Comparison of ENCODE assay signal across 1 cellular context in the genomic region with DNA sequence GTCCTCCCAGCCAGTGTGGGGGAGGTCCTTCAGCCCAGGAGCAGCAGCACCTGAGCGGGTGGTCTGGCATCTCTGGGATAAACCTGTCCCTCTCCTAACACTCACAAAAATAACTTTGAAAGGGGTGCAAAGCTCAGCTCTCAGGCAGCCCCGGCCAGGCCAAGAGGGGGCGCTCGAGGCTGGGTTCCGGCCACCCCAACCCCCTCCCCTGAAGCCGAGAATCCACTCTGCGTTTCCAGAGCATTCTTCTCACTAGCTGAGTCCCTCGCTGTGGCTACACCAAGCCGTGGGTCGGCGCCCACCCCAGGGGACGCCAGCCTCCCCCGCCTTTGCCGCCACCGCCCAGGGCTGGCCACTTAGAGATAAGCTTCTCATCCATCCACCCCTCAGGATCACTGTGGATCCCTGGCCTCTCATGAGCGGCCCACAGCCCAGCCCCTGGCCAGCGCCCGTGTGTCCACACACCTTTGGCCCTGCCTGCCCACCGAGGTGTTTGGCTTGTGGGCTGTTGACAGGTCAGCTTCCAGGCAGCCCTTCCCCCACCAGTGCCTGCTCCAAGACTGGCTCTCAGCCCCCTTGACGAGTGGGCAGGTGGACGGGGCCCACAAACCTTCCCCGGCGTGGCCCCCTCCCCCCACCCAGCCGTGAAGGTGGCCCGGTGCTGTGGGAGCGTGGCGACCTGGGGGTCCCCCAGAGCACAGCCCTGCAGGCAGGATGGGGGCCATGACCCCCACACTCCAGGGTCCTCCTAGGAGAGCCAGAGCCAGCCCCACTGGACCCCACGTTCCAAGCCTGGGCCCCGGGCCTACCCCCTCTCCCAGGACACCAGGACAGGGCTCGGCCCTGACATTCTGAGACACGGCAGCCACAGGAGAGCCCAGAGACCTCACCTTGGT.
TF ChIP-seq lines count a peak whose summit lies in the region.

No MANE protein-coding gene starts in this region.

TF ChIP-seq in K562, 482 proteins besides CTCF, POLR2A, EP300 and RAD21 (continued from another document and continues in another):
- TF ChIP-seq, protein P1, sequence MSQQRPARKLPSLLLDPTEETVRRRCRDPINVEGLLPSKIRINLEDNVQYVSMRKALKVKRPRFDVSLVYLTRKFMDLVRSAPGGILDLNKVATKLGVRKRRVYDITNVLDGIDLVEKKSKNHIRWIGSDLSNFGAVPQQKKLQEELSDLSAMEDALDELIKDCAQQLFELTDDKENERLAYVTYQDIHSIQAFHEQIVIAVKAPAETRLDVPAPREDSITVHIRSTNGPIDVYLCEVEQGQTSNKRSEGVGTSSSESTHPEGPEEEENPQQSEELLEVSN (IDR thresholded peaks at IDR 0.05; ENCODE audit: borderline replicate concordance in 1 of 2, extremely low read depth in 1 of 2, insufficient read depth in 1 of 2, insufficient read length in 1 of 2, low read depth in 1 of 2, low read length in 1 of 2, poor library complexity in 1 of 2, severe bottlenecking in 1 of 2) = peak; percentile 25 to 39
- TF ChIP-seq ZNF436 (CRISPR knock-in tag; IDR thresholded peaks at IDR 0.05) (no peak), RBM14 (IDR thresholded peaks at IDR 0.05; ENCODE audit: borderline replicate concordance, insufficient read depth, low read depth, low read length) (no peak), ZNF143 (CRISPR knock-in tag; IDR thresholded peaks at IDR 0.05) (no peak), ZNF551 (CRISPR knock-in tag; IDR thresholded peaks at IDR 0.05) (no peak), ZKSCAN3 (CRISPR knock-in tag; IDR thresholded peaks at IDR 0.05) (no peak), ZNF75A (CRISPR knock-in tag; IDR thresholded peaks at IDR 0.05) (no peak), ZNF311 (CRISPR knock-in tag; IDR thresholded peaks at IDR 0.05) (no peak), FUS (optimal IDR thresholded peaks at IDR 0.05; ENCODE audit: low read depth, low read length) (no peak), ETV6 (IDR thresholded peaks at IDR 0.05; ENCODE audit: borderline replicate concordance in 1 of 2, low read depth in 2 of 2, low read length in 1 of 2) (0 out of 4 replicates have a peak, but pooled peaks of 1 of the 2 experiments have one; percentile 5), ETV6 (CRISPR knock-in tag; IDR thresholded peaks at IDR 0.05; ENCODE audit: borderline replicate concordance) (no peak), TRIM28 (IDR thresholded peaks at IDR 0.05) (no peak), MEF2A (IDR thresholded peaks at IDR 0.05; ENCODE audit: control insufficient read depth, low read depth, low read length) (peak; percentile 18; the same call in 1 of the 2 replicates), ZNF253 (CRISPR knock-in tag; conservative IDR thresholded peaks at IDR 0.05) (no peak), ZNF41 (CRISPR knock-in tag; conservative IDR thresholded peaks at IDR 0.05) (no peak), HIVEP1 (CRISPR knock-in tag; IDR thresholded peaks at IDR 0.05) (no peak), SIN3B (IDR thresholded peaks at IDR 0.05; ENCODE audit: low read depth) (0 out of 2 replicates have a peak, but pooled peaks have one; percentile 18), PML (IDR thresholded peaks at IDR 0.05; ENCODE audit: low read length) (peak; percentile 71), ZNF764 (CRISPR knock-in tag; IDR thresholded peaks at IDR 0.05; ENCODE audit: low read depth) (no peak), U2AF2 (optimal IDR thresholded peaks at IDR 0.05; ENCODE audit: low read depth, low read length) (no peak), GABPB2 (CRISPR knock-in tag; conservative IDR thresholded peaks at IDR 0.05) (no peak), TARDBP (IDR thresholded peaks at IDR 0.05) (peak; percentile 27; the same call in 1 of the 2 replicates), MYBL2 (IDR thresholded peaks at IDR 0.05; ENCODE audit: low read depth) (no peak), MYBL2 (CRISPR knock-in tag; IDR thresholded peaks at IDR 0.05; ENCODE audit: borderline replicate concordance) (no peak), RAD51 (IDR thresholded peaks at IDR 0.05; ENCODE audit: borderline replicate concordance, low read depth) (no peak), PRMT5 (CRISPR knock-in tag; IDR thresholded peaks at IDR 0.05) (no peak), RBM22 (IDR thresholded peaks at IDR 0.05; ENCODE audit: low read depth, low read length, poor library complexity, severe bottlenecking) (peak; percentile 15), ASH1L (IDR thresholded peaks at IDR 0.05; ENCODE audit: borderline replicate concordance, low read depth, partially characterized antibody) (no peak), NCOR1 (IDR thresholded peaks at IDR 0.05) (peak; percentile 80), DMBX1 (CRISPR knock-in tag; IDR thresholded peaks at IDR 0.05; ENCODE audit: borderline replicate concordance) (0 out of 2 replicates have a peak, but pooled peaks have one; percentile 30), ELF4 (CRISPR knock-in tag; IDR thresholded peaks at IDR 0.05) (0 out of 2 replicates have a peak, but pooled peaks have one; percentile 3), E2F3 (CRISPR knock-in tag; IDR thresholded peaks at IDR 0.05) (no peak), ZNF239 (CRISPR knock-in tag; IDR thresholded peaks at IDR 0.05) (no peak), ZNF217 (CRISPR knock-in tag; IDR thresholded peaks at IDR 0.05) (no peak), ESRRA (IDR thresholded peaks at IDR 0.05; ENCODE audit: borderline replicate concordance, low read depth) (peak; percentile 68), HOXB6 (CRISPR knock-in tag; IDR thresholded peaks at IDR 0.05; ENCODE audit: borderline replicate concordance) (no peak), XRCC3 (IDR thresholded peaks at IDR 0.05) (no peak), ZNF79 (CRISPR knock-in tag; IDR thresholded peaks at IDR 0.05; ENCODE audit: low read depth) (no peak), TBL1XR1 (IDR thresholded peaks at IDR 0.05; ENCODE audit: low read length in 2 of 2) (0 out of 4 replicates have a peak, but pooled peaks of 1 of the 2 experiments have one; percentile 23), NFIC (IDR thresholded peaks at IDR 0.05) (no peak; the same call in 1 of the 2 replicates), ZNF212 (CRISPR knock-in tag; IDR thresholded peaks at IDR 0.05) (no peak), KLF16 (IDR thresholded peaks at IDR 0.05) (peak; percentile 76), ZBTB7A (IDR thresholded peaks at IDR 0.05; ENCODE audit: borderline replicate concordance, control insufficient read depth, low read depth, low read length) (peak; percentile 98)
- TF ChIP-seq, protein P2, sequence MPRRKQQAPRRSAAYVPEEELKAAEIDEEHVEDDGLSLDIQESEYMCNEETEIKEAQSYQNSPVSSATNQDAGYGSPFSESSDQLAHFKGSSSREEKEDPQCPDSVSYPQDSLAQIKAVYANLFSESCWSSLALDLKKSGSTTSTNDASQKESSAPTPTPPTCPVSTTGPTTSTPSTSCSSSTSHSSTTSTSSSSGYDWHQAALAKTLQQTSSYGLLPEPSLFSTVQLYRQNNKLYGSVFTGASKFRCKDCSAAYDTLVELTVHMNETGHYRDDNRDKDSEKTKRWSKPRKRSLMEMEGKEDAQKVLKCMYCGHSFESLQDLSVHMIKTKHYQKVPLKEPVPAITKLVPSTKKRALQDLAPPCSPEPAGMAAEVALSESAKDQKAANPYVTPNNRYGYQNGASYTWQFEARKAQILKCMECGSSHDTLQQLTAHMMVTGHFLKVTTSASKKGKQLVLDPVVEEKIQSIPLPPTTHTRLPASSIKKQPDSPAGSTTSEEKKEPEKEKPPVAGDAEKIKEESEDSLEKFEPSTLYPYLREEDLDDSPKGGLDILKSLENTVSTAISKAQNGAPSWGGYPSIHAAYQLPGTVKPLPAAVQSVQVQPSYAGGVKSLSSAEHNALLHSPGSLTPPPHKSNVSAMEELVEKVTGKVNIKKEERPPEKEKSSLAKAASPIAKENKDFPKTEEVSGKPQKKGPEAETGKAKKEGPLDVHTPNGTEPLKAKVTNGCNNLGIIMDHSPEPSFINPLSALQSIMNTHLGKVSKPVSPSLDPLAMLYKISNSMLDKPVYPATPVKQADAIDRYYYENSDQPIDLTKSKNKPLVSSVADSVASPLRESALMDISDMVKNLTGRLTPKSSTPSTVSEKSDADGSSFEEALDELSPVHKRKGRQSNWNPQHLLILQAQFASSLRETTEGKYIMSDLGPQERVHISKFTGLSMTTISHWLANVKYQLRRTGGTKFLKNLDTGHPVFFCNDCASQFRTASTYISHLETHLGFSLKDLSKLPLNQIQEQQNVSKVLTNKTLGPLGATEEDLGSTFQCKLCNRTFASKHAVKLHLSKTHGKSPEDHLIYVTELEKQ (CRISPR knock-in tag; IDR thresholded peaks at IDR 0.05) = no peak
- TF ChIP-seq, protein P3, sequence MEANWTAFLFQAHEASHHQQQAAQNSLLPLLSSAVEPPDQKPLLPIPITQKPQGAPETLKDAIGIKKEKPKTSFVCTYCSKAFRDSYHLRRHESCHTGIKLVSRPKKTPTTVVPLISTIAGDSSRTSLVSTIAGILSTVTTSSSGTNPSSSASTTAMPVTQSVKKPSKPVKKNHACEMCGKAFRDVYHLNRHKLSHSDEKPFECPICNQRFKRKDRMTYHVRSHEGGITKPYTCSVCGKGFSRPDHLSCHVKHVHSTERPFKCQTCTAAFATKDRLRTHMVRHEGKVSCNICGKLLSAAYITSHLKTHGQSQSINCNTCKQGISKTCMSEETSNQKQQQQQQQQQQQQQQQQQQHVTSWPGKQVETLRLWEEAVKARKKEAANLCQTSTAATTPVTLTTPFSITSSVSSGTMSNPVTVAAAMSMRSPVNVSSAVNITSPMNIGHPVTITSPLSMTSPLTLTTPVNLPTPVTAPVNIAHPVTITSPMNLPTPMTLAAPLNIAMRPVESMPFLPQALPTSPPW (CRISPR knock-in tag; IDR thresholded peaks at IDR 0.05) = peak; percentile 91
- TF ChIP-seq, protein P4, sequence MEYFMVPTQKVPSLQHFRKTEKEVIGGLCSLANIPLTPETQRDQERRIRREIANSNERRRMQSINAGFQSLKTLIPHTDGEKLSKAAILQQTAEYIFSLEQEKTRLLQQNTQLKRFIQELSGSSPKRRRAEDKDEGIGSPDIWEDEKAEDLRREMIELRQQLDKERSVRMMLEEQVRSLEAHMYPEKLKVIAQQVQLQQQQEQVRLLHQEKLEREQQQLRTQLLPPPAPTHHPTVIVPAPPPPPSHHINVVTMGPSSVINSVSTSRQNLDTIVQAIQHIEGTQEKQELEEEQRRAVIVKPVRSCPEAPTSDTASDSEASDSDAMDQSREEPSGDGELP (CRISPR knock-in tag; IDR thresholded peaks at IDR 0.05; ENCODE audit: borderline replicate concordance) = peak; percentile 74; the same call in 1 of the 2 replicates
- TF ChIP-seq, protein P5, sequence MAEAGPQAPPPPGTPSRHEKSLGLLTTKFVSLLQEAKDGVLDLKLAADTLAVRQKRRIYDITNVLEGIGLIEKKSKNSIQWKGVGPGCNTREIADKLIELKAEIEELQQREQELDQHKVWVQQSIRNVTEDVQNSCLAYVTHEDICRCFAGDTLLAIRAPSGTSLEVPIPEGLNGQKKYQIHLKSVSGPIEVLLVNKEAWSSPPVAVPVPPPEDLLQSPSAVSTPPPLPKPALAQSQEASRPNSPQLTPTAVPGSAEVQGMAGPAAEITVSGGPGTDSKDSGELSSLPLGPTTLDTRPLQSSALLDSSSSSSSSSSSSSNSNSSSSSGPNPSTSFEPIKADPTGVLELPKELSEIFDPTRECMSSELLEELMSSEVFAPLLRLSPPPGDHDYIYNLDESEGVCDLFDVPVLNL (CRISPR knock-in tag; IDR thresholded peaks at IDR 0.05; ENCODE audit: low read depth) = 0 out of 2 replicates have a peak, but pooled peaks have one; percentile 37
- TF ChIP-seq, protein P6, sequence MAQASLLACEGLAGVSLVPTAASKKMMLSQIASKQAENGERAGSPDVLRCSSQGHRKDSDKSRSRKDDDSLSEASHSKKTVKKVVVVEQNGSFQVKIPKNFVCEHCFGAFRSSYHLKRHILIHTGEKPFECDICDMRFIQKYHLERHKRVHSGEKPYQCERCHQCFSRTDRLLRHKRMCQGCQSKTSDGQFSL (CRISPR knock-in tag; IDR thresholded peaks at IDR 0.05) = no peak
- TF ChIP-seq, protein P6 (tag; IDR thresholded peaks at IDR 0.05) = no peak
- TF ChIP-seq, protein P7, sequence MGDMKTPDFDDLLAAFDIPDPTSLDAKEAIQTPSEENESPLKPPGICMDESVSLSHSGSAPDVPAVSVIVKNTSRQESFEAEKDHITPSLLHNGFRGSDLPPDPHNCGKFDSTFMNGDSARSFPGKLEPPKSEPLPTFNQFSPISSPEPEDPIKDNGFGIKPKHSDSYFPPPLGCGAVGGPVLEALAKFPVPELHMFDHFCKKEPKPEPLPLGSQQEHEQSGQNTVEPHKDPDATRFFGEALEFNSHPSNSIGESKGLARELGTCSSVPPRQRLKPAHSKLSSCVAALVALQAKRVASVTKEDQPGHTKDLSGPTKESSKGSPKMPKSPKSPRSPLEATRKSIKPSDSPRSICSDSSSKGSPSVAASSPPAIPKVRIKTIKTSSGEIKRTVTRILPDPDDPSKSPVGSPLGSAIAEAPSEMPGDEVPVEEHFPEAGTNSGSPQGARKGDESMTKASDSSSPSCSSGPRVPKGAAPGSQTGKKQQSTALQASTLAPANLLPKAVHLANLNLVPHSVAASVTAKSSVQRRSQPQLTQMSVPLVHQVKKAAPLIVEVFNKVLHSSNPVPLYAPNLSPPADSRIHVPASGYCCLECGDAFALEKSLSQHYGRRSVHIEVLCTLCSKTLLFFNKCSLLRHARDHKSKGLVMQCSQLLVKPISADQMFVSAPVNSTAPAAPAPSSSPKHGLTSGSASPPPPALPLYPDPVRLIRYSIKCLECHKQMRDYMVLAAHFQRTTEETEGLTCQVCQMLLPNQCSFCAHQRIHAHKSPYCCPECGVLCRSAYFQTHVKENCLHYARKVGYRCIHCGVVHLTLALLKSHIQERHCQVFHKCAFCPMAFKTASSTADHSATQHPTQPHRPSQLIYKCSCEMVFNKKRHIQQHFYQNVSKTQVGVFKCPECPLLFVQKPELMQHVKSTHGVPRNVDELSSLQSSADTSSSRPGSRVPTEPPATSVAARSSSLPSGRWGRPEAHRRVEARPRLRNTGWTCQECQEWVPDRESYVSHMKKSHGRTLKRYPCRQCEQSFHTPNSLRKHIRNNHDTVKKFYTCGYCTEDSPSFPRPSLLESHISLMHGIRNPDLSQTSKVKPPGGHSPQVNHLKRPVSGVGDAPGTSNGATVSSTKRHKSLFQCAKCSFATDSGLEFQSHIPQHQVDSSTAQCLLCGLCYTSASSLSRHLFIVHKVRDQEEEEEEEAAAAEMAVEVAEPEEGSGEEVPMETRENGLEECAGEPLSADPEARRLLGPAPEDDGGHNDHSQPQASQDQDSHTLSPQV (IDR thresholded peaks at IDR 0.05) = peak; percentile 83
- TF ChIP-seq, protein P8, sequence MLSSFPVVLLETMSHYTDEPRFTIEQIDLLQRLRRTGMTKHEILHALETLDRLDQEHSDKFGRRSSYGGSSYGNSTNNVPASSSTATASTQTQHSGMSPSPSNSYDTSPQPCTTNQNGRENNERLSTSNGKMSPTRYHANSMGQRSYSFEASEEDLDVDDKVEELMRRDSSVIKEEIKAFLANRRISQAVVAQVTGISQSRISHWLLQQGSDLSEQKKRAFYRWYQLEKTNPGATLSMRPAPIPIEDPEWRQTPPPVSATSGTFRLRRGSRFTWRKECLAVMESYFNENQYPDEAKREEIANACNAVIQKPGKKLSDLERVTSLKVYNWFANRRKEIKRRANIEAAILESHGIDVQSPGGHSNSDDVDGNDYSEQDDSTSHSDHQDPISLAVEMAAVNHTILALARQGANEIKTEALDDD (IDR thresholded peaks at IDR 0.05) = no peak
